ENCODE assay signal across 9 cellular contexts in genomic region chr1:222095606-222096475, GRCh38.
DNase-seq lines count a peak whose midpoint lies in the region; ATAC-seq and TF ChIP-seq lines count a peak whose summit lies in the region.
"Had no signal": no experiment of that assay in that cellular context is flagged by ENCODE, and none has a peak within 500 bp of the region (broad histone marks: within the 10 kb centered on the region; RNA-seq: fewer than 3 reads in every experiment).

No MANE protein-coding gene starts in this region.

- no peaks in the 10 kb centered on the region for H3K9me3 Mint-ChIP-seq in nephron progenitor cell
- H3K9me3 Mint-ChIP-seq in type B pancreatic cell = no peaks in the 10 kb centered on the region
- H3K9me3 Mint-ChIP-seq: activated naive CD4-positive, alpha-beta T cell treated with anti-CD3 and anti-CD28 coated beads, Interleukin-2, amount 50 U/mL, for 24 hours had no signal

- no peaks in the 10 kb centered on the region for H3K27me3 Mint-ChIP-seq in nephron progenitor cell (ENCODE audit: low read depth, poor library complexity)
- peaks cover 18% of the 10 kb centered on the region for H3K27me3 Mint-ChIP-seq in type B pancreatic cell
- H3K27me3 Mint-ChIP-seq: activated naive CD4-positive, alpha-beta T cell treated with anti-CD3 and anti-CD28 coated beads, Interleukin-2, amount 50 U/mL, for 24 hours had no signal

- H3K4me1 Mint-ChIP-seq in nephron progenitor cell (peaks cover 9% of the 10 kb centered on the region), type B pancreatic cell (ENCODE audit: unreplicated experiment) (peaks cover 5% of the 10 kb centered on the region)
- H3K4me1 Mint-ChIP-seq: activated naive CD4-positive, alpha-beta T cell treated with anti-CD3 and anti-CD28 coated beads, Interleukin-2, amount 50 U/mL, for 24 hours had no signal

- H3K27ac Mint-ChIP-seq in nephron progenitor cell = no peak overlapping the region
- H3K27ac Mint-ChIP-seq in type B pancreatic cell = no peak overlapping the region
- H3K27ac Mint-ChIP-seq: activated naive CD4-positive, alpha-beta T cell treated with anti-CD3 and anti-CD28 coated beads, Interleukin-2, amount 50 U/mL, for 24 hours had no signal

- DNase-seq in ELF-1 (ENCODE audit: low read depth, low spot score) (peak; percentile 70), LHCN-M2 (ENCODE audit: low read depth) (peak; percentile 31), nephron progenitor cell (peak; percentile 40), type B pancreatic cell (ENCODE audit: extremely low spot score, unreplicated experiment) (no peak), SHP77 treated with DMSO at 0.1 percent for 48 hours (lab: John Stamatoyannopoulos, UW) (no peak)
- peak; percentile 32 to 62 for DNase-seq in activated CD4-positive, alpha-beta T cell treated with anti-CD3 and anti-CD28 coated beads for 4 hours
- peak; percentile 38 for DNase-seq in effector CD8-positive, alpha-beta T cell (lab: John Stamatoyannopoulos, UW)

- peak; percentile 65 for TF ChIP-seq CTCF in nephron progenitor cell (IDR thresholded peaks at IDR 0.05)
- TF ChIP-seq CTCF in type B pancreatic cell (conservative IDR thresholded peaks at IDR 0.05) = peak; percentile 80

- peak; percentile 81 for ATAC-seq in GM21717 (IDR thresholded peaks at IDR 0.05; ENCODE audit: unreplicated experiment)

- H3K4me3 Mint-ChIP-seq in nephron progenitor cell = no peak overlapping the region
- no peak overlapping the region for H3K4me3 Mint-ChIP-seq in type B pancreatic cell
- H3K4me3 Mint-ChIP-seq: activated naive CD4-positive, alpha-beta T cell treated with anti-CD3 and anti-CD28 coated beads, Interleukin-2, amount 50 U/mL, for 24 hours had no signal

- H3K36me3 Mint-ChIP-seq in nephron progenitor cell (ENCODE audit: low read depth) (no peaks in the 10 kb centered on the region), type B pancreatic cell (no peaks in the 10 kb centered on the region)
- H3K36me3 Mint-ChIP-seq: activated naive CD4-positive, alpha-beta T cell treated with anti-CD3 and anti-CD28 coated beads, Interleukin-2, amount 50 U/mL, for 24 hours had no signal

Comparison
In these comparisons a context has a peak if more than half of its experiments do, and no peak if none do; other contexts are left out.
1. DNase-seq: peak in ELF-1 (single experiment), LHCN-M2 (single experiment), activated CD4-positive, alpha-beta T cell treated with anti-CD3 and anti-CD28 coated beads for 4 hours (2 of 2), effector CD8-positive, alpha-beta T cell (single experiment) and nephron progenitor cell (single experiment); none in type B pancreatic cell (single experiment) and SHP77 treated with DMSO at 0.1 percent for 48 hours (single experiment).